Comparison of ENCODE assay signal across 1 cellular context in the genomic region with DNA sequence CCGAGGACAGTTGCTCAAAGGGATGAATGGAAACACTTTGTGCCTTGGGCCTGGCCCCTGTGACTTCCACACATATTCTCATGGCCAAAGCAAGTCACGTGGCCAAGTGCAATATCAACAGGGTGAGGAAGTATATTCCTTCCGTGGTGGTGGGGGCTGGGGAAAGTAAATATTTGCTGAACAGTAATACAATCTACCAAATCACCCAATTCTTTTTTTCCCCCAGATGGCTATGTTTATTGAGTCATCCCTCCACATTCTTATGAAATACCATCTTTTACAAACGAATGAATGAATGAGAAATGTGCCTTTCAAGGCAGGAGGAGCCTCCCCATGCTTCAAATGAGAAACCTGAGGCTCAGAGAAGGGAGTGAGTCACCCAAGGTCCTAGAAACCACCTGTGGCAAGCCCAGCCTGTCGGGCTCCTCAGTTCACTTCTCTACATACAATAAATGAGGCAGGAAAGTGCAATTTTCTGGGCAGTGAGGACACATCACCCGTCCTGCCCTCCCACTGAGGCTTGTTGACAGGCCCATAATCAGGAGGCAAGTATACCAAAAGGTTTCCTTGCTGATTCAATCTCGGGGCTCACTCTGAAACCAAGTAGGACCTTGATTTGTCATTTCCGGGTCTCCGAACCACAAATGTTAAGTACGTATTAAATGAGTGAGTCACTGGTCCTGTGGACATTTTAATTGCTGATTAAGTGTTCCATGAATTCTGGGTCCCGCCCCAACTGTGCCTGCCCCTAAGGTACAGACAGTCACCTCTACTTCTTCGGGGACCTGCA.
TF ChIP-seq lines count a peak whose summit lies in the region.

No MANE protein-coding gene starts in this region.

TF ChIP-seq in HepG2, 621 proteins besides CTCF, POLR2A, EP300 and RAD21 (continued from another document and continues in another):
- TF ChIP-seq POLR2G (IDR thresholded peaks at IDR 0.05; ENCODE audit: low read depth, low read length): peak; percentile 53; the same call in 1 of the 2 replicates
- TF ChIP-seq ISL2 (CRISPR knock-in tag; IDR thresholded peaks at IDR 0.05): peak; percentile 91
- TF ChIP-seq EZH2 (conservative IDR thresholded peaks at IDR 0.05; ENCODE audit: low read depth, low read length): no peak
- TF ChIP-seq, protein P1, sequence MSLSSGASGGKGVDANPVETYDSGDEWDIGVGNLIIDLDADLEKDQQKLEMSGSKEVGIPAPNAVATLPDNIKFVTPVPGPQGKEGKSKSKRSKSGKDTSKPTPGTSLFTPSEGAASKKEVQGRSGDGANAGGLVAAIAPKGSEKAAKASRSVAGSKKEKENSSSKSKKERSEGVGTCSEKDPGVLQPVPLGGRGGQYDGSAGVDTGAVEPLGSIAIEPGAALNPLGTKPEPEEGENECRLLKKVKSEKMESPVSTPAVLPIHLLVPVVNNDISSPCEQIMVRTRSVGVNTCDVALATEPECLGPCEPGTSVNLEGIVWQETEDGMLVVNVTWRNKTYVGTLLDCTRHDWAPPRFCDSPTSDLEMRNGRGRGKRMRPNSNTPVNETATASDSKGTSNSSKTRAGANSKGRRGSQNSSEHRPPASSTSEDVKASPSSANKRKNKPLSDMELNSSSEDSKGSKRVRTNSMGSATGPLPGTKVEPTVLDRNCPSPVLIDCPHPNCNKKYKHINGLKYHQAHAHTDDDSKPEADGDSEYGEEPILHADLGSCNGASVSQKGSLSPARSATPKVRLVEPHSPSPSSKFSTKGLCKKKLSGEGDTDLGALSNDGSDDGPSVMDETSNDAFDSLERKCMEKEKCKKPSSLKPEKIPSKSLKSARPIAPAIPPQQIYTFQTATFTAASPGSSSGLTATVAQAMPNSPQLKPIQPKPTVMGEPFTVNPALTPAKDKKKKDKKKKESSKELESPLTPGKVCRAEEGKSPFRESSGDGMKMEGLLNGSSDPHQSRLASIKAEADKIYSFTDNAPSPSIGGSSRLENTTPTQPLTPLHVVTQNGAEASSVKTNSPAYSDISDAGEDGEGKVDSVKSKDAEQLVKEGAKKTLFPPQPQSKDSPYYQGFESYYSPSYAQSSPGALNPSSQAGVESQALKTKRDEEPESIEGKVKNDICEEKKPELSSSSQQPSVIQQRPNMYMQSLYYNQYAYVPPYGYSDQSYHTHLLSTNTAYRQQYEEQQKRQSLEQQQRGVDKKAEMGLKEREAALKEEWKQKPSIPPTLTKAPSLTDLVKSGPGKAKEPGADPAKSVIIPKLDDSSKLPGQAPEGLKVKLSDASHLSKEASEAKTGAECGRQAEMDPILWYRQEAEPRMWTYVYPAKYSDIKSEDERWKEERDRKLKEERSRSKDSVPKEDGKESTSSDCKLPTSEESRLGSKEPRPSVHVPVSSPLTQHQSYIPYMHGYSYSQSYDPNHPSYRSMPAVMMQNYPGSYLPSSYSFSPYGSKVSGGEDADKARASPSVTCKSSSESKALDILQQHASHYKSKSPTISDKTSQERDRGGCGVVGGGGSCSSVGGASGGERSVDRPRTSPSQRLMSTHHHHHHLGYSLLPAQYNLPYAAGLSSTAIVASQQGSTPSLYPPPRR (CRISPR knock-in tag; IDR thresholded peaks at IDR 0.05; ENCODE audit: borderline replicate concordance): peak; percentile 99
- TF ChIP-seq BRCA1 (CRISPR knock-in tag; IDR thresholded peaks at IDR 0.05): no peak
- TF ChIP-seq, protein P2, sequence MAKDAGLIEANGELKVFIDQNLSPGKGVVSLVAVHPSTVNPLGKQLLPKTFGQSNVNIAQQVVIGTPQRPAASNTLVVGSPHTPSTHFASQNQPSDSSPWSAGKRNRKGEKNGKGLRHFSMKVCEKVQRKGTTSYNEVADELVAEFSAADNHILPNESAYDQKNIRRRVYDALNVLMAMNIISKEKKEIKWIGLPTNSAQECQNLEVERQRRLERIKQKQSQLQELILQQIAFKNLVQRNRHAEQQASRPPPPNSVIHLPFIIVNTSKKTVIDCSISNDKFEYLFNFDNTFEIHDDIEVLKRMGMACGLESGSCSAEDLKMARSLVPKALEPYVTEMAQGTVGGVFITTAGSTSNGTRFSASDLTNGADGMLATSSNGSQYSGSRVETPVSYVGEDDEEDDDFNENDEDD (CRISPR knock-in tag; IDR thresholded peaks at IDR 0.05; ENCODE audit: borderline replicate concordance): peak; percentile 76; the same call in 1 of the 2 replicates
- 0 out of 2 replicates have a peak, but pooled peaks have one; percentile 43 for TF ChIP-seq MAFF (IDR thresholded peaks at IDR 0.05; ENCODE audit: low read depth, low read length)
- TF ChIP-seq, protein P3, sequence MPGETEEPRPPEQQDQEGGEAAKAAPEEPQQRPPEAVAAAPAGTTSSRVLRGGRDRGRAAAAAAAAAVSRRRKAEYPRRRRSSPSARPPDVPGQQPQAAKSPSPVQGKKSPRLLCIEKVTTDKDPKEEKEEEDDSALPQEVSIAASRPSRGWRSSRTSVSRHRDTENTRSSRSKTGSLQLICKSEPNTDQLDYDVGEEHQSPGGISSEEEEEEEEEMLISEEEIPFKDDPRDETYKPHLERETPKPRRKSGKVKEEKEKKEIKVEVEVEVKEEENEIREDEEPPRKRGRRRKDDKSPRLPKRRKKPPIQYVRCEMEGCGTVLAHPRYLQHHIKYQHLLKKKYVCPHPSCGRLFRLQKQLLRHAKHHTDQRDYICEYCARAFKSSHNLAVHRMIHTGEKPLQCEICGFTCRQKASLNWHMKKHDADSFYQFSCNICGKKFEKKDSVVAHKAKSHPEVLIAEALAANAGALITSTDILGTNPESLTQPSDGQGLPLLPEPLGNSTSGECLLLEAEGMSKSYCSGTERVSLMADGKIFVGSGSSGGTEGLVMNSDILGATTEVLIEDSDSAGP (CRISPR knock-in tag; IDR thresholded peaks at IDR 0.05; ENCODE audit: borderline replicate concordance): peak; percentile 73
- TF ChIP-seq NFATC3 (CRISPR knock-in tag; IDR thresholded peaks at IDR 0.05): 0 out of 2 replicates have a peak, but pooled peaks have one; percentile 50
- TF ChIP-seq HOXA5 (CRISPR knock-in tag; IDR thresholded peaks at IDR 0.05): peak; percentile 86
- peak; percentile 80 for TF ChIP-seq POGZ (CRISPR knock-in tag; IDR thresholded peaks at IDR 0.05)
- TF ChIP-seq KDM6A (CRISPR knock-in tag; IDR thresholded peaks at IDR 0.05; ENCODE audit: low read depth): peak; percentile 87
- TF ChIP-seq SMYD3 (CRISPR knock-in tag; IDR thresholded peaks at IDR 0.05): no peak; the same call in 1 of the 2 replicates
- TF ChIP-seq, protein P4, sequence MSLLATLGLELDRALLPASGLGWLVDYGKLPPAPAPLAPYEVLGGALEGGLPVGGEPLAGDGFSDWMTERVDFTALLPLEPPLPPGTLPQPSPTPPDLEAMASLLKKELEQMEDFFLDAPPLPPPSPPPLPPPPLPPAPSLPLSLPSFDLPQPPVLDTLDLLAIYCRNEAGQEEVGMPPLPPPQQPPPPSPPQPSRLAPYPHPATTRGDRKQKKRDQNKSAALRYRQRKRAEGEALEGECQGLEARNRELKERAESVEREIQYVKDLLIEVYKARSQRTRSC (CRISPR knock-in tag; IDR thresholded peaks at IDR 0.05; ENCODE audit: low read depth): no peak
- TF ChIP-seq, protein P5, sequence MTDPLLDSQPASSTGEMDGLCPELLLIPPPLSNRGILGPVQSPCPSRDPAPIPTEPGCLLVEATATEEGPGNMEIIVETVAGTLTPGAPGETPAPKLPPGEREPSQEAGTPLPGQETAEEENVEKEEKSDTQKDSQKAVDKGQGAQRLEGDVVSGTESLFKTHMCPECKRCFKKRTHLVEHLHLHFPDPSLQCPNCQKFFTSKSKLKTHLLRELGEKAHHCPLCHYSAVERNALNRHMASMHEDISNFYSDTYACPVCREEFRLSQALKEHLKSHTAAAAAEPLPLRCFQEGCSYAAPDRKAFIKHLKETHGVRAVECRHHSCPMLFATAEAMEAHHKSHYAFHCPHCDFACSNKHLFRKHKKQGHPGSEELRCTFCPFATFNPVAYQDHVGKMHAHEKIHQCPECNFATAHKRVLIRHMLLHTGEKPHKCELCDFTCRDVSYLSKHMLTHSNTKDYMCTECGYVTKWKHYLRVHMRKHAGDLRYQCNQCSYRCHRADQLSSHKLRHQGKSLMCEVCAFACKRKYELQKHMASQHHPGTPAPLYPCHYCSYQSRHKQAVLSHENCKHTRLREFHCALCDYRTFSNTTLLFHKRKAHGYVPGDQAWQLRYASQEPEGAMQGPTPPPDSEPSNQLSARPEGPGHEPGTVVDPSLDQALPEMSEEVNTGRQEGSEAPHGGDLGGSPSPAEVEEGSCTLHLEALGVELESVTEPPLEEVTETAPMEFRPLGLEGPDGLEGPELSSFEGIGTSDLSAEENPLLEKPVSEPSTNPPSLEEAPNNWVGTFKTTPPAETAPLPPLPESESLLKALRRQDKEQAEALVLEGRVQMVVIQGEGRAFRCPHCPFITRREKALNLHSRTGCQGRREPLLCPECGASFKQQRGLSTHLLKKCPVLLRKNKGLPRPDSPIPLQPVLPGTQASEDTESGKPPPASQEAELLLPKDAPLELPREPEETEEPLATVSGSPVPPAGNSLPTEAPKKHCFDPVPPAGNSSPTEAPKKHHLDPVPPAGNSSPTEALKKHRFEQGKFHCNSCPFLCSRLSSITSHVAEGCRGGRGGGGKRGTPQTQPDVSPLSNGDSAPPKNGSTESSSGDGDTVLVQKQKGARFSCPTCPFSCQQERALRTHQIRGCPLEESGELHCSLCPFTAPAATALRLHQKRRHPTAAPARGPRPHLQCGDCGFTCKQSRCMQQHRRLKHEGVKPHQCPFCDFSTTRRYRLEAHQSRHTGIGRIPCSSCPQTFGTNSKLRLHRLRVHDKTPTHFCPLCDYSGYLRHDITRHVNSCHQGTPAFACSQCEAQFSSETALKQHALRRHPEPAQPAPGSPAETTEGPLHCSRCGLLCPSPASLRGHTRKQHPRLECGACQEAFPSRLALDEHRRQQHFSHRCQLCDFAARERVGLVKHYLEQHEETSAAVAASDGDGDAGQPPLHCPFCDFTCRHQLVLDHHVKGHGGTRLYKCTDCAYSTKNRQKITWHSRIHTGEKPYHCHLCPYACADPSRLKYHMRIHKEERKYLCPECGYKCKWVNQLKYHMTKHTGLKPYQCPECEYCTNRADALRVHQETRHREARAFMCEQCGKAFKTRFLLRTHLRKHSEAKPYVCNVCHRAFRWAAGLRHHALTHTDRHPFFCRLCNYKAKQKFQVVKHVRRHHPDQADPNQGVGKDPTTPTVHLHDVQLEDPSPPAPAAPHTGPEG (CRISPR knock-in tag; IDR thresholded peaks at IDR 0.05): 0 out of 2 replicates have a peak, but pooled peaks have one; percentile 5
- TF ChIP-seq, protein P6, sequence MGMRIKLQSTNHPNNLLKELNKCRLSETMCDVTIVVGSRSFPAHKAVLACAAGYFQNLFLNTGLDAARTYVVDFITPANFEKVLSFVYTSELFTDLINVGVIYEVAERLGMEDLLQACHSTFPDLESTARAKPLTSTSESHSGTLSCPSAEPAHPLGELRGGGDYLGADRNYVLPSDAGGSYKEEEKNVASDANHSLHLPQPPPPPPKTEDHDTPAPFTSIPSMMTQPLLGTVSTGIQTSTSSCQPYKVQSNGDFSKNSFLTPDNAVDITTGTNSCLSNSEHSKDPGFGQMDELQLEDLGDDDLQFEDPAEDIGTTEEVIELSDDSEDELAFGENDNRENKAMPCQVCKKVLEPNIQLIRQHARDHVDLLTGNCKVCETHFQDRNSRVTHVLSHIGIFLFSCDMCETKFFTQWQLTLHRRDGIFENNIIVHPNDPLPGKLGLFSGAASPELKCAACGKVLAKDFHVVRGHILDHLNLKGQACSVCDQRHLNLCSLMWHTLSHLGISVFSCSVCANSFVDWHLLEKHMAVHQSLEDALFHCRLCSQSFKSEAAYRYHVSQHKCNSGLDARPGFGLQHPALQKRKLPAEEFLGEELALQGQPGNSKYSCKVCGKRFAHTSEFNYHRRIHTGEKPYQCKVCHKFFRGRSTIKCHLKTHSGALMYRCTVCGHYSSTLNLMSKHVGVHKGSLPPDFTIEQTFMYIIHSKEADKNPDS (CRISPR knock-in tag; IDR thresholded peaks at IDR 0.05): no peak
- peak; percentile 84; the same call in 1 of the 2 replicates for TF ChIP-seq MYC (CRISPR knock-in tag; IDR thresholded peaks at IDR 0.05; ENCODE audit: borderline replicate concordance)
- peak; percentile 92 for TF ChIP-seq NFIC (IDR thresholded peaks at IDR 0.05; ENCODE audit: low read length)
- no peak for TF ChIP-seq ZBTB21 (CRISPR knock-in tag; IDR thresholded peaks at IDR 0.05)
- peak; percentile 97 for TF ChIP-seq GATAD2A (CRISPR knock-in tag; IDR thresholded peaks at IDR 0.05)
- TF ChIP-seq ZNF7 (CRISPR knock-in tag; IDR thresholded peaks at IDR 0.05): peak; percentile 18; the same call in 1 of the 2 replicates
- TF ChIP-seq FOXM1 (CRISPR knock-in tag; IDR thresholded peaks at IDR 0.05): no peak
- TF ChIP-seq, protein P7, sequence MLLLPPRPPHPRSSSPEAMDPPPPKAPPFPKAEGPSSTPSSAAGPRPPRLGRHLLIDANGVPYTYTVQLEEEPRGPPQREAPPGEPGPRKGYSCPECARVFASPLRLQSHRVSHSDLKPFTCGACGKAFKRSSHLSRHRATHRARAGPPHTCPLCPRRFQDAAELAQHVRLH (CRISPR knock-in tag; IDR thresholded peaks at IDR 0.05; ENCODE audit: borderline replicate concordance, low read depth): peak; percentile 82; the same call in 1 of the 2 replicates
- TF ChIP-seq, protein P8, sequence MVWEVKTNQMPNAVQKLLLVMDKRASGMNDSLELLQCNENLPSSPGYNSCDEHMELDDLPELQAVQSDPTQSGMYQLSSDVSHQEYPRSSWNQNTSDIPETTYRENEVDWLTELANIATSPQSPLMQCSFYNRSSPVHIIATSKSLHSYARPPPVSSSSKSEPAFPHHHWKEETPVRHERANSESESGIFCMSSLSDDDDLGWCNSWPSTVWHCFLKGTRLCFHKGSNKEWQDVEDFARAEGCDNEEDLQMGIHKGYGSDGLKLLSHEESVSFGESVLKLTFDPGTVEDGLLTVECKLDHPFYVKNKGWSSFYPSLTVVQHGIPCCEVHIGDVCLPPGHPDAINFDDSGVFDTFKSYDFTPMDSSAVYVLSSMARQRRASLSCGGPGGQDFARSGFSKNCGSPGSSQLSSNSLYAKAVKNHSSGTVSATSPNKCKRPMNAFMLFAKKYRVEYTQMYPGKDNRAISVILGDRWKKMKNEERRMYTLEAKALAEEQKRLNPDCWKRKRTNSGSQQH (CRISPR knock-in tag; IDR thresholded peaks at IDR 0.05; ENCODE audit: low read depth): peak; percentile 96
- TF ChIP-seq, protein P9, sequence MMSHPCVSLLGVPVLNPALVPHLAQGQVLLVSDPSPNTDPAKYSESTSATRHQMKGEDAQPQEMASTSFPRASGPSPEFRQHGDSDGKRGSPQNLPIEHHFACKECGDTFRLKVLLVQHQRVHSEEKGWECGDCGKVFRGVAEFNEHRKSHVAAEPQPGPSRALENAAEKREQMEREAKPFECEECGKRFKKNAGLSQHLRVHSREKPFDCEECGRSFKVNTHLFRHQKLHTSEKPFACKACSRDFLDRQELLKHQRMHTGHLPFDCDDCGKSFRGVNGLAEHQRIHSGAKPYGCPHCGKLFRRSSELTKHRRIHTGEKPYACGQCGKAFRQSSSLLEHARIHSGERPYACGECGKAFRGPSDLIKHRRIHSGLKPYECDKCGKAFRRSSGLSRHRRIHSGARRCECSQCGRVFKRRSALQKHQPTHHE (CRISPR knock-in tag; IDR thresholded peaks at IDR 0.05; ENCODE audit: borderline replicate concordance): peak; percentile 80; the same call in 1 of the 2 replicates
- peak; percentile 60; the same call in 1 of the 2 replicates for TF ChIP-seq JUN (CRISPR knock-in tag; IDR thresholded peaks at IDR 0.05)
- TF ChIP-seq ZNF264 (CRISPR knock-in tag; IDR thresholded peaks at IDR 0.05): peak; percentile 73
- 0 out of 2 replicates have a peak, but pooled peaks have one; percentile 75 for TF ChIP-seq ZNF546 (CRISPR knock-in tag; conservative IDR thresholded peaks at IDR 0.05)
- peak; percentile 9; the same call in 1 of the 2 replicates for TF ChIP-seq ZNF652 (CRISPR knock-in tag; IDR thresholded peaks at IDR 0.05; ENCODE audit: borderline replicate concordance, low read depth)
- TF ChIP-seq ZNF746 (CRISPR knock-in tag; IDR thresholded peaks at IDR 0.05): peak; percentile 93
- no peak for TF ChIP-seq ZNF17 (CRISPR knock-in tag; IDR thresholded peaks at IDR 0.05)
- no peak for TF ChIP-seq NONO (IDR thresholded peaks at IDR 0.05)
- TF ChIP-seq NONO (CRISPR knock-in tag; conservative IDR thresholded peaks at IDR 0.05): peak; percentile 66
- TF ChIP-seq JARID2 (CRISPR knock-in tag; IDR thresholded peaks at IDR 0.05; ENCODE audit: insufficient replicate concordance): no peak
